ENCODE assay signal across 8 cellular contexts in the genomic region with DNA sequence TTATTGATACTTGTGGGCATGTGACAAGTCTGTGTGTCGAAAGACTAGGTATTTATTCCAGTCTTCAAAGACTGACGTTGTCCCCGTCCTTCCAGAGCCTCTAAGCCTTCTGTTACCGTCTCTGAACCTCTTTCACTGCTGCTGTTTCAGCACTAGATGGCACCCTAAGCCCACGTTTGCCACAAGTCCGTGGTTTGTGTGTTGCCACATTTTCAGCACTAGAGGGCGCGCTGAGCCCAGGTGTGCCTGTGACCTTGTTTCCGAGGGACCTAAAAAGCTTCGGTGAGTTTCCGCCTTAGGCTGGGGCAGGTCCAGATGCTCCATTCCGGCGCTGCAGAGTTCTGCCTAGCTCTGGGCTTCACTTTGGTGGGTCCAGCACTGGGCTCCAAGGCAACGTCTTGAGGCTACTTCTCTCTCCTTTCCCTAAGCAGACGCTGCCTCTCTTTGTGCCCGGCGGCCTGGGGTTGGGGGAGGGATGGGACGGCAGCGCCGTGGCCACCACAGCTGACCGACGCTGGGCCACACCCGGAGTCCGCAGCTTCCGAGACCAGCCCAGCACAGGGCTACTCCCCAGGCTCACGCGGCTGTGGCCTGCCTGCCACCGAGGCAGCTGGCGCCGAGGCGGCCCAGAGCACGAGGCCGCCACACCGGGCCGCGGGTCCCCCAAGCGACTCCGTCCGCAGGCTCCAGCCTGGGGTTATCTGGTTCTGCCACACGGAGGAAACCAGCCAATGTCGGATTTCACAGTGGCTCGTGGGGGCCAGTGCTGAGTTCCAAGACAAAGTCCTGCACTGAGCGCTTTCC.
DNase-seq lines count a peak whose midpoint lies in the region; ATAC-seq, FAIRE-seq and TF ChIP-seq lines count a peak whose summit lies in the region.

No MANE protein-coding gene starts in this region.

- TF ChIP-seq CTCF in KMS-11 (conservative IDR thresholded peaks at IDR 0.05; ENCODE audit: low read depth, low read length): peak; percentile 99
- TF ChIP-seq CTCF in osteoblast (IDR thresholded peaks at IDR 0.05; ENCODE audit: extremely low read depth, low read depth, low read length): peak; percentile 100
- peak; percentile 88 for TF ChIP-seq CTCF in thoracic aorta (IDR thresholded peaks at IDR 0.05)

- DNase-seq in EH (ENCODE audit: low read depth) (peak; percentile 69), SIG-M5 (lab: John Stamatoyannopoulos, UW) (peak; percentile 2), activated gamma-delta T cell treated with Interleukin-2 at 50 U/mL for 16 hours (peak; percentile 71), frontal cortex (ENCODE audit: low spot score in 2 of 2) (peak; percentile 54 to 56), osteoblast (ENCODE audit: insufficient read length, low spot score, missing footprints) (peak; percentile 90), thoracic aorta (ENCODE audit: low spot score) (no peak)

- no peak overlapping the region; the same call in 1 of the 2 replicates for H3K4me2 ChIP-seq in KMS-11
- peak overlapping the region; percentile 74 for H3K4me2 ChIP-seq in osteoblast (ENCODE audit: insufficient read depth, low read length)

- no peak overlapping the region for H2AFZ ChIP-seq in KMS-11 (ENCODE audit: low read depth)
- H2AFZ ChIP-seq in osteoblast (ENCODE audit: low read length): peak overlapping the region; percentile 80

- no peak for FAIRE-seq in frontal cortex (lab: Jason Lieb, UNC)

- H3K27me3 ChIP-seq in KMS-11 (ENCODE audit: insufficient read depth, low read depth): peaks cover 24% of the 10 kb centered on the region
- H3K27me3 ChIP-seq in osteoblast (ENCODE audit: insufficient read depth, low read length): no peaks in the 10 kb centered on the region
- H3K27me3 ChIP-seq in thoracic aorta (replicated peaks; ENCODE audit: insufficient read depth): no peaks in the 10 kb centered on the region

- H3K79me2 ChIP-seq in KMS-11 (ENCODE audit: insufficient read depth, low read depth) (no peaks in the 10 kb centered on the region), osteoblast (ENCODE audit: insufficient read depth, low read length) (no peaks in the 10 kb centered on the region)

- H3K9me3 ChIP-seq in osteoblast (ENCODE audit: low read depth, low read length) (no peaks in the 10 kb centered on the region), thoracic aorta (no peaks in the 10 kb centered on the region)

- H3K27ac ChIP-seq in KMS-11 (no peak overlapping the region), osteoblast (ENCODE audit: low read depth, low read length) (no peak overlapping the region), thoracic aorta (no peak overlapping the region)

- H3K4me3 ChIP-seq in KMS-11 (IDR thresholded peaks at IDR 0.05; ENCODE audit: insufficient read depth, low read depth, low read length) (no peak overlapping the region), osteoblast (ENCODE audit: insufficient read depth, low read length) (peak overlapping the region; percentile 48), thoracic aorta (peak overlapping the region; percentile 72)

- no peaks in the 10 kb centered on the region for H3K36me3 ChIP-seq in KMS-11 (ENCODE audit: insufficient read depth)
- H3K36me3 ChIP-seq in osteoblast (ENCODE audit: insufficient read depth, low read length): no peaks in the 10 kb centered on the region
- no peaks in the 10 kb centered on the region for H3K36me3 ChIP-seq in thoracic aorta

- ATAC-seq in GM21786 (IDR thresholded peaks at IDR 0.05; ENCODE audit: unreplicated experiment) (peak; percentile 91), thoracic aorta (ENCODE audit: insufficient number of reproducible peaks, low FRiP score, low read depth) (peak; percentile 79)

- H3K4me1 ChIP-seq in KMS-11 (ENCODE audit: low read depth, poor library complexity, severe bottlenecking) (peaks cover 17% of the 10 kb centered on the region), osteoblast (ENCODE audit: insufficient read depth, low read length) (no peaks in the 10 kb centered on the region), thoracic aorta (ENCODE audit: control insufficient read depth in 1 of 2, low read depth in 2 of 2) (no peaks in the 10 kb centered on the region)

- no peak overlapping the region for H3K9ac ChIP-seq in KMS-11

- H4K20me1 ChIP-seq in KMS-11 (ENCODE audit: insufficient read depth) (no peaks in the 10 kb centered on the region), osteoblast (ENCODE audit: insufficient read depth, low read length) (no peaks in the 10 kb centered on the region)
